8 cellular contexts compared by ENCODE assay signal in genomic region chr3:38479431-38480092, GRCh38. TPM values are rescaled to one million over a fixed set of nuclear protein-coding genes. Genes with fewer than 3 reads are reported as not detected.
DNase-seq lines count a peak whose midpoint lies in the region; ATAC-seq and TF ChIP-seq lines count a peak whose summit lies in the region.

No MANE protein-coding gene starts in this region.

- H3K9me3 ChIP-seq in BE2C (no peaks in the 10 kb centered on the region), IMR-90 (ENCODE audit: control insufficient read depth, insufficient read depth, low read length) (no peaks in the 10 kb centered on the region)

- no peak overlapping the region for H2AK9ac ChIP-seq in IMR-90 (replicated peaks; ENCODE audit: low read depth, low read length, poor library complexity)

- TF ChIP-seq RAD21 in IMR-90 (IDR thresholded peaks at IDR 0.05; ENCODE audit: low read length) = peak; percentile 95

- H3K18ac ChIP-seq in IMR-90 (ENCODE audit: low read depth, low read length) = no peak overlapping the region

- H3K36me3 Mint-ChIP-seq in immature natural killer cell = peaks cover 0 to 15% (median 4%) of the 10 kb centered on the region in 3 donors

- H3K4me2 ChIP-seq in IMR-90 (ENCODE audit: low read depth, low read length) = no peak overlapping the region

- no peak overlapping the region for H4K8ac ChIP-seq in IMR-90 (ENCODE audit: low read depth in 2 of 2, low read length in 2 of 2)

- no peak overlapping the region for H3K27ac ChIP-seq in IMR-90 (ENCODE audit: insufficient read depth, low read length)

- H2BK5ac ChIP-seq in IMR-90 (ENCODE audit: low read depth, low read length, poor library complexity, severe bottlenecking) = no peak overlapping the region

- H3K9me3 Mint-ChIP-seq in immature natural killer cell = no peaks in the 10 kb centered on the region

- no peak overlapping the region for H2BK15ac ChIP-seq in IMR-90 (ENCODE audit: low read depth, low read length)

- no peaks in the 10 kb centered on the region for H3K27me3 Mint-ChIP-seq in immature natural killer cell (ENCODE audit: low read depth in 3 of 3)

- in situ Hi-C loops in IMR-90 (cut with MboI; ENCODE audit: low sequenced_read_pairs) = loop anchor here (5.0 to 10.0 kb wide), 2 partner anchors 132 to 345 kb away; partner anchors contain the start of genes ACAA1, MYD88 and XYLB
- in situ Hi-C loops in T47D (cut with HindIII; ENCODE audit: low pct_unique_long_range_greater_than_20kb, low sequenced_read_pairs) = no loop called here

- no peak overlapping the region for H3K4ac ChIP-seq in IMR-90 (ENCODE audit: low read depth, low read length)

- H3K4me1 ChIP-seq in BE2C = no peaks in the 10 kb centered on the region
- no peaks in the 10 kb centered on the region for H3K4me1 ChIP-seq in IMR-90 (ENCODE audit: control insufficient read depth, insufficient read depth, low read length)

- no peaks in the 10 kb centered on the region; the same call in 1 of the 2 replicates for H3K9me1 ChIP-seq in IMR-90 (ENCODE audit: insufficient read depth, low read length)

- no peak overlapping the region for H3K56ac ChIP-seq in IMR-90 (ENCODE audit: extremely low read depth, insufficient read depth, low read length)

- no peak overlapping the region for H2BK20ac ChIP-seq in IMR-90 (ENCODE audit: low read depth, low read length)

- H3K27me3 ChIP-seq in BE2C (no peaks in the 10 kb centered on the region), IMR-90 (ENCODE audit: control insufficient read depth, insufficient read depth, low read length) (no peaks in the 10 kb centered on the region)

- H3K4me3 Mint-ChIP-seq in immature natural killer cell = no peak overlapping the region

- ATAC-seq in GM18907 (IDR thresholded peaks at IDR 0.05; ENCODE audit: unreplicated experiment) = peak; percentile 60
- peak; percentile 99 for ATAC-seq in IMR-90 (ENCODE audit: low read depth)
- ATAC-seq in HG03159 (IDR thresholded peaks at IDR 0.05; ENCODE audit: unreplicated experiment) = no peak

- H2BK120ac ChIP-seq in IMR-90 (ENCODE audit: low read depth, low read length) = no peak overlapping the region

- POLR2A ChIA-PET in IMR-90 (lab: Charles Lee; ENCODE audit: unreplicated experiment) = no interaction called here

- CTCF ChIA-PET in IMR-90 (lab: Yijun Ruan, JAX) = interaction anchor here (0.5 to 2.6 kb wide), 8 partner anchors 11 to 139 kb away, joined by 3 to 20 read pairs (median 4); partner anchors contain the start of genes EXOG and XYLB

- dilution Hi-C loops in IMR-90 (cut with HindIII; ENCODE audit: low sequenced_read_pairs, unreplicated experiment) = loop anchor here (25.0 kb wide), 1 partner anchor 117 kb away; no protein-coding TSS in a partner anchor

- no peak overlapping the region for H3K9ac ChIP-seq in IMR-90 (ENCODE audit: low read depth, low read length)

- no peak overlapping the region for H3K14ac ChIP-seq in IMR-90 (replicated peaks; ENCODE audit: low read depth, low read length)

- H3K36me3 ChIP-seq in BE2C (peaks cover 20% of the 10 kb centered on the region), IMR-90 (ENCODE audit: control insufficient read depth, insufficient read depth, low read length) (peaks cover 22% of the 10 kb centered on the region)

- no peaks in the 10 kb centered on the region for H3K4me1 Mint-ChIP-seq in immature natural killer cell

- H3K27ac Mint-ChIP-seq in immature natural killer cell = no peak overlapping the region

- TF ChIP-seq POLR2A in IMR-90 (IDR thresholded peaks at IDR 0.05; ENCODE audit: low read depth, low read length) = peak; percentile 43; the same call in 1 of the 2 replicates

- peaks cover 5% of the 10 kb centered on the region for H4K20me1 ChIP-seq in IMR-90 (ENCODE audit: insufficient read depth, low read length)

- TF ChIP-seq CTCF in BE2C (IDR thresholded peaks at IDR 0.05; ENCODE audit: low read depth, low read length) = peak; percentile 79
- peak; percentile 92 for TF ChIP-seq CTCF in IMR-90 (conservative IDR thresholded peaks at IDR 0.05; ENCODE audit: low read depth, low read length)

- DNase-seq in BE2C = peak; percentile 41
- DNase-seq in IMR-90 = peak; percentile 62
- peak in 3 of 5 donors; percentile 23 to 49 (median 36) for DNase-seq in T-helper 1 cell
- DNase-seq in T47D (ENCODE audit: low read depth in 1 of 2, low spot score in 1 of 2) = peak; percentile 80 to 84
- DNase-seq in immature natural killer cell = peak; percentile 46 to 57 (median 48)
- DNase-seq in stimulated activated CD4-positive, alpha-beta T cell treated with anti-CD3 and anti-CD28 coated beads, Interleukin-1b, Interleukin-23, amount 100 ng/mL, for 48 hours = peak; percentile 26

- BruUV-seq in IMR-90 (replicated peaks; lab: Mats Ljungman, UMichigan) = no TSS peak

- WGBS in IMR-90 (ENCODE audit: extremely low coverage in 2 of 2, insufficient read length in 1 of 2), 2 experiments = 77% methylated on average over 4 of the region's 10 CpGs; no CpG with 5 or more reads in 1 of the 2 experiments

- no peak overlapping the region for H3K4me3 ChIP-seq in BE2C (ENCODE audit: low read depth, low read length)
- H3K4me3 ChIP-seq in IMR-90 (ENCODE audit: insufficient read depth, low read depth, low read length) = no peak overlapping the region

- peak overlapping the region; percentile 85 for H2AFZ ChIP-seq in IMR-90 (replicated peaks; ENCODE audit: low read length, poor library complexity)

- no peaks in the 10 kb centered on the region; a peak in 1 of 4 replicates for H3K79me1 ChIP-seq in IMR-90 (ENCODE audit: low read depth in 1 of 2, low read length in 2 of 2)

- H2AK5ac ChIP-seq in IMR-90 (ENCODE audit: low read depth, low read length) = 0 out of 2 replicates have a peak overlapping the region, but pooled peaks have one; percentile 25

- no peak overlapping the region for H4K91ac ChIP-seq in IMR-90 (ENCODE audit: insufficient read depth, low read depth, low read length)

- no peak overlapping the region for H4K5ac ChIP-seq in IMR-90 (ENCODE audit: low read depth, low read length)

- no peak overlapping the region for H3K23ac ChIP-seq in IMR-90 (ENCODE audit: low read depth, low read length)

- intact Hi-C loops in IMR-90 (cut with micrococcal nuclease) = loop anchor here (1.0 kb wide), 4 partner anchors 133 to 475 kb away; partner anchors contain the start of gene XYLB

TF ChIP-seq in IMR-90, 13 proteins besides CTCF, POLR2A, EP300 and RAD21:
- peak; percentile 79 for TF ChIP-seq SMC3 (IDR thresholded peaks at IDR 0.05; ENCODE audit: low read depth, low read length)
- no peak for TF ChIP-seq FOS (IDR thresholded peaks at IDR 0.05; ENCODE audit: low read depth, low read length)
- peak; percentile 63 for TF ChIP-seq MAFK (IDR thresholded peaks at IDR 0.05; ENCODE audit: low read depth, low read length)
- TF ChIP-seq MAZ (IDR thresholded peaks at IDR 0.05; ENCODE audit: borderline replicate concordance, low read depth, low read length) = no peak

RNA-seq across cellular contexts. Expression of gene EXOG, which starts 16.6 kb away (rescaled TPM):
- 4.2 TPM for polyA plus RNA-seq in BE2C (2012; ENCODE audit: insufficient read depth, insufficient read length, low read depth)
- 10.2 and 12.8 TPM in 2 replicates for total RNA-seq in IMR-90 (2012; rRNA removed)
- 12.1 and 15.0 TPM in 2 replicates for polyA plus RNA-seq in IMR-90 (2012; rRNA removed)
- polyA plus RNA-seq in IMR-90 (2012; cell fraction: cytosol; rRNA removed) = 2.5 and 6.0 TPM in 2 replicates
- 7.5 and 53.5 TPM in 2 replicates for polyA plus RNA-seq in IMR-90 (2012; cell fraction: nucleus; rRNA removed; ENCODE audit: low replicate concordance)
- 10 to 100 TPM in 1 of 3 donors, 1 to 10 TPM in 2; 2.9 to 19.6 (median 6.9) TPM for polyA plus RNA-seq in immature natural killer cell

RNA-seq across cellular contexts. Expression of gene ACVR2B, which starts 25.9 kb away (rescaled TPM):
- polyA plus RNA-seq in BE2C (2012; ENCODE audit: insufficient read depth, insufficient read length, low read depth) = 3.8 TPM
- total RNA-seq in IMR-90 (2012; rRNA removed) = 1.3 and 1.4 TPM in 2 replicates
- polyA plus RNA-seq in IMR-90 (2012; rRNA removed) = 0.60 TPM in 2 replicates
- polyA plus RNA-seq in IMR-90 (2012; cell fraction: cytosol; rRNA removed) = 0.53 and 0.54 TPM in 2 replicates
- polyA plus RNA-seq in IMR-90 (2012; cell fraction: nucleus; rRNA removed; ENCODE audit: low replicate concordance) = 0.78 and 1.1 TPM in 2 replicates
- polyA plus RNA-seq in immature natural killer cell = under 1 TPM; 0.02 to 0.39 (median 0.04) TPM

Comparison
In these comparisons a context has a peak if more than half of its experiments do, and no peak if none do; other contexts are left out.
1. DNase-seq: peak in every context shown above with its lines; median percentile 82 in T47D; 62 in IMR-90; 48 in immature natural killer cell; 41 in BE2C; 36 in T-helper 1 cell; 26 in stimulated activated CD4-positive, alpha-beta T cell treated with anti-CD3 and anti-CD28 coated beads, Interleukin-1b, Interleukin-23, amount 100 ng/mL, for 48 hours.